18 cellular contexts compared by ENCODE assay signal in the genomic region with DNA sequence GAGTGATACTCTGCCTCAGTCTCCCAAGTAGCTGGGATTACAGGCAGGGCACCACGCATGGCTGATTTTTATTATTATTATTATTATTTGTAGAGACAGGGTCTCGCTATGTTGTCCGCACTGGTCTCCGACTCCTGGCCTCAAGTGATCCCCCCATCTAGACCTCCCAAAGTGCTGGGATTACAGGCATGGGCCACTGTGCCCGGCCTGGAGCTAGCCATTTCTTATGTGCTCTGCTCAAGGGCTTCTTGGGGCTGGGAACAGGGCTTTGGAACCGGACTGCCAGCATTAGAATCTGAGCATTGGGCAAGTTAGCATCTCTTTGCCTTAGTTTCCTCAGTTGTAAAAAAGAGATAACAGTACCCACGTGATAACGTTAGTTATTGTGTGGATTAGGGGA.
DNase-seq lines count a peak whose midpoint lies in the region; ATAC-seq and TF ChIP-seq lines count a peak whose summit lies in the region.
"Had no signal": no experiment of that assay in that cellular context is flagged by ENCODE, and none has a peak within 500 bp of the region (broad histone marks: within the 10 kb centered on the region; RNA-seq: fewer than 3 reads in every experiment).

No MANE protein-coding gene starts in this region.

- H3K27me3 Mint-ChIP-seq in memory B cell (peaks cover 4% of the 10 kb centered on the region), WTC11 (ENCODE audit: low read depth) (peaks cover 8% of the 10 kb centered on the region)

- intact Hi-C loops in left colon (cut with DNase I, micrococcal nuclease): no loop called here

- no peak overlapping the region for H3K27ac ChIP-seq in RWPE2 (ENCODE audit: poor library complexity, severe bottlenecking)
- H3K27ac ChIP-seq in skeletal muscle tissue (ENCODE audit: low read depth, low read length): peak overlapping the region; percentile 28
- H3K27ac ChIP-seq: VCaP had no signal

- H3K27me3 ChIP-seq in BE2C (no peaks in the 10 kb centered on the region), RWPE2 (ENCODE audit: insufficient read depth, poor library complexity, severe bottlenecking) (peaks cover 16% of the 10 kb centered on the region), skeletal muscle tissue (ENCODE audit: control insufficient read depth in 3 of 3, insufficient read depth in 3 of 3, low read length in 3 of 3) (no peaks in the 10 kb centered on the region)
- H3K27me3 ChIP-seq: heart left ventricle had no signal

- H3K9me3 Mint-ChIP-seq in memory B cell (peaks cover 1% of the 10 kb centered on the region), WTC11 (0 out of 2 replicates have a peak, but pooled peaks cover 4% of the 10 kb centered on the region)
- H3K9me3 Mint-ChIP-seq: dendritic cell treated with granulocyte-macrophage colony-stimulating factor and Interleukin-4, amounts not matched to agents 40 ng/mL and 50 ng/mL, for 4 days had no signal

- H3K4me1 Mint-ChIP-seq in memory B cell (peaks cover 4% of the 10 kb centered on the region), WTC11 (peaks cover 3% of the 10 kb centered on the region; the same call in 1 of the 2 replicates)

- TF ChIP-seq CTCF in BE2C (IDR thresholded peaks at IDR 0.05; ENCODE audit: low read depth, low read length): no peak
- no peak for TF ChIP-seq CTCF in RWPE2 (IDR thresholded peaks at IDR 0.05; ENCODE audit: poor library complexity, severe bottlenecking)
- TF ChIP-seq CTCF in WTC11 (IDR thresholded peaks at IDR 0.05): no peak

- H3K4me1 ChIP-seq in BE2C (no peaks in the 10 kb centered on the region), RWPE2 (ENCODE audit: insufficient read depth, poor library complexity, severe bottlenecking) (no peaks in the 10 kb centered on the region), skeletal muscle tissue (ENCODE audit: control insufficient read depth in 3 of 3, insufficient read depth in 3 of 3, low read length in 3 of 3) (peaks cover 6 to 10% (median 8%) of the 10 kb centered on the region in 3 donors)

- no peak for DNase-seq in BE2C
- peak; percentile 13 for DNase-seq in RWPE2 (ENCODE audit: low spot score)
- DNase-seq in memory B cell (ENCODE audit: low spot score in 2 of 2): no peak
- no peak for DNase-seq in WTC11 (ENCODE audit: low spot score)
- DNase-seq in left colon: no peak
- DNase-seq in activated CD4-positive, alpha-beta T cell treated with anti-CD3 and anti-CD28 coated beads, Interleukin-2, amount 50 U/mL, for 1 hour: no peak
- no peak for DNase-seq in NCI-H345 (lab: John Stamatoyannopoulos, UW)
- DNase-seq: activated CD4-positive, alpha-beta T cell treated with anti-CD3 and anti-CD28 coated beads, Interleukin-2, amount 50 U/mL, for 4 hours; activated CD8-positive, alpha-beta memory T cell treated with anti-CD3 and anti-CD28 coated beads, Interleukin-2, amount 50 U/mL, for 4 hours; activated gamma-delta T cell; EL; GOT3; NCI-H1417 treated with DMSO at 0.1 percent for 48 hours had no signal

- H3K4me3 Mint-ChIP-seq in memory B cell (peak overlapping the region; percentile 61), WTC11 (no peak overlapping the region)
- H3K4me3 Mint-ChIP-seq: dendritic cell treated with granulocyte-macrophage colony-stimulating factor and Interleukin-4, amounts not matched to agents 40 ng/mL and 50 ng/mL, for 4 days had no signal

- H3K9me3 ChIP-seq in BE2C (no peaks in the 10 kb centered on the region), RWPE2 (ENCODE audit: severe bottlenecking) (no peaks in the 10 kb centered on the region), skeletal muscle tissue (ENCODE audit: control insufficient read depth in 3 of 3, low read length in 3 of 3) (no peaks in the 10 kb centered on the region)

- H3K27ac Mint-ChIP-seq in memory B cell (no peak overlapping the region), WTC11 (no peak overlapping the region)
- H3K27ac Mint-ChIP-seq: dendritic cell treated with granulocyte-macrophage colony-stimulating factor and Interleukin-4, amounts not matched to agents 40 ng/mL and 50 ng/mL, for 4 days had no signal

- H3K36me3 Mint-ChIP-seq in memory B cell (no peaks in the 10 kb centered on the region), WTC11 (no peaks in the 10 kb centered on the region; the same call in 1 of the 2 replicates)

- no peak for ATAC-seq in RWPE2 (ENCODE audit: low read depth)
- ATAC-seq in memory B cell (ENCODE audit: low read depth): no peak
- ATAC-seq in WTC11: no peak
- ATAC-seq in left colon: no peak
- ATAC-seq: stimulated activated naive CD8-positive, alpha-beta T cell treated with anti-CD3 and anti-CD28 coated beads, Interleukin-15, Interleukin-2, amounts not matched to agents 100 U/mL and 50 U/mL, for 24 hours had no signal

- CTCF ChIA-PET in WTC11 (lab: Charles Lee): interaction anchor here (0.5 to 1.4 kb wide), 3 partner anchors 20 to 254 kb away, joined by 3 to 5 read pairs (median 4); no protein-coding TSS in a partner anchor

- POLR2A ChIA-PET in WTC11 (lab: Charles Lee): no interaction called here

- H3K9ac ChIP-seq in skeletal muscle tissue (ENCODE audit: low read depth in 1 of 3, low read length in 3 of 3): peak overlapping the region in 1 of 3 donors; percentile 33

- H3K36me3 ChIP-seq in BE2C (no peaks in the 10 kb centered on the region), RWPE2 (ENCODE audit: low read depth) (no peaks in the 10 kb centered on the region), skeletal muscle tissue (ENCODE audit: control insufficient read depth in 3 of 3, insufficient read depth in 3 of 3, low read length in 3 of 3) (peaks cover 0 to 3% (median under 1%) of the 10 kb centered on the region in 3 donors)
- H3K36me3 ChIP-seq: heart left ventricle had no signal

- peak overlapping the region; percentile 46 for H3K4me3 ChIP-seq in BE2C (ENCODE audit: low read depth, low read length)
- H3K4me3 ChIP-seq in RWPE2 (ENCODE audit: severe bottlenecking): no peak overlapping the region
- H3K4me3 ChIP-seq in skeletal muscle tissue (ENCODE audit: low read length in 3 of 3): peak overlapping the region in 2 of 3 donors; percentile 56 to 58

TF ChIP-seq in WTC11, 78 proteins besides CTCF, POLR2A, EP300 and RAD21 (continues in another document):
- TF ChIP-seq, protein P1, sequence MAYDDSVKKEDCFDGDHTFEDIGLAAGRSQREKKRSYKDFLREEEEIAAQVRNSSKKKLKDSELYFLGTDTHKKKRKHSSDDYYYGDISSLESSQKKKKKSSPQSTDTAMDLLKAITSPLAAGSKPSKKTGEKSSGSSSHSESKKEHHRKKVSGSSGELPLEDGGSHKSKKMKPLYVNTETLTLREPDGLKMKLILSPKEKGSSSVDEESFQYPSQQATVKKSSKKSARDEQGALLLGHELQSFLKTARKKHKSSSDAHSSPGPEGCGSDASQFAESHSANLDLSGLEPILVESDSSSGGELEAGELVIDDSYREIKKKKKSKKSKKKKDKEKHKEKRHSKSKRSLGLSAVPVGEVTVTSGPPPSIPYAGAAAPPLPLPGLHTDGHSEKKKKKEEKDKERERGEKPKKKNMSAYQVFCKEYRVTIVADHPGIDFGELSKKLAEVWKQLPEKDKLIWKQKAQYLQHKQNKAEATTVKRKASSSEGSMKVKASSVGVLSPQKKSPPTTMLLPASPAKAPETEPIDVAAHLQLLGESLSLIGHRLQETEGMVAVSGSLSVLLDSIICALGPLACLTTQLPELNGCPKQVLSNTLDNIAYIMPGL (CRISPR knock-in tag; IDR thresholded peaks at IDR 0.05): no peak
- TF ChIP-seq ZNF219 (CRISPR knock-in tag; IDR thresholded peaks at IDR 0.05; ENCODE audit: borderline replicate concordance) (no peak), ATF3 (CRISPR knock-in tag; conservative IDR thresholded peaks at IDR 0.05) (no peak), ZNF416 (CRISPR knock-in tag; IDR thresholded peaks at IDR 0.05) (no peak), ESRRA (CRISPR knock-in tag; IDR thresholded peaks at IDR 0.05; ENCODE audit: borderline replicate concordance) (no peak), CBFB (CRISPR knock-in tag; IDR thresholded peaks at IDR 0.05; ENCODE audit: low read depth) (no peak), TCF7 (CRISPR knock-in tag; IDR thresholded peaks at IDR 0.05; ENCODE audit: low read depth) (no peak), NFE2L1 (CRISPR knock-in tag; IDR thresholded peaks at IDR 0.05) (no peak), IRF2 (CRISPR knock-in tag; IDR thresholded peaks at IDR 0.05; ENCODE audit: borderline replicate concordance, low read depth) (no peak), ZNF138 (CRISPR knock-in tag; conservative IDR thresholded peaks at IDR 0.05) (no peak), E2F1 (CRISPR knock-in tag; IDR thresholded peaks at IDR 0.05) (no peak), RELA (CRISPR knock-in tag; IDR thresholded peaks at IDR 0.05; ENCODE audit: borderline replicate concordance) (no peak)
- TF ChIP-seq, protein P2, sequence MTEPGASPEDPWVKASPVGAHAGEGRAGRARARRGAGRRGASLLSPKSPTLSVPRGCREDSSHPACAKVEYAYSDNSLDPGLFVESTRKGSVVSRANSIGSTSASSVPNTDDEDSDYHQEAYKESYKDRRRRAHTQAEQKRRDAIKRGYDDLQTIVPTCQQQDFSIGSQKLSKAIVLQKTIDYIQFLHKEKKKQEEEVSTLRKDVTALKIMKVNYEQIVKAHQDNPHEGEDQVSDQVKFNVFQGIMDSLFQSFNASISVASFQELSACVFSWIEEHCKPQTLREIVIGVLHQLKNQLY (CRISPR knock-in tag; IDR thresholded peaks at IDR 0.05): no peak
- TF ChIP-seq, protein P3, sequence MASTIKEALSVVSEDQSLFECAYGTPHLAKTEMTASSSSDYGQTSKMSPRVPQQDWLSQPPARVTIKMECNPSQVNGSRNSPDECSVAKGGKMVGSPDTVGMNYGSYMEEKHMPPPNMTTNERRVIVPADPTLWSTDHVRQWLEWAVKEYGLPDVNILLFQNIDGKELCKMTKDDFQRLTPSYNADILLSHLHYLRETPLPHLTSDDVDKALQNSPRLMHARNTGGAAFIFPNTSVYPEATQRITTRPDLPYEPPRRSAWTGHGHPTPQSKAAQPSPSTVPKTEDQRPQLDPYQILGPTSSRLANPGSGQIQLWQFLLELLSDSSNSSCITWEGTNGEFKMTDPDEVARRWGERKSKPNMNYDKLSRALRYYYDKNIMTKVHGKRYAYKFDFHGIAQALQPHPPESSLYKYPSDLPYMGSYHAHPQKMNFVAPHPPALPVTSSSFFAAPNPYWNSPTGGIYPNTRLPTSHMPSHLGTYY (CRISPR knock-in tag; IDR thresholded peaks at IDR 0.05): no peak
